ENCODE assay signal across 1 cellular context in genomic region chr6:143515766-143516355, GRCh38.
TF ChIP-seq lines count a peak whose summit lies in the region.

No MANE protein-coding gene starts in this region.

TF ChIP-seq in K562, 482 proteins besides CTCF, POLR2A, EP300 and RAD21 (continued from another document):
- TF ChIP-seq UBTF (IDR thresholded peaks at IDR 0.05; ENCODE audit: borderline replicate concordance in 1 of 2, low read depth in 2 of 2, low read length in 2 of 2) (no peak), NFATC3 (IDR thresholded peaks at IDR 0.05) (no peak), TEAD1 (CRISPR knock-in tag; IDR thresholded peaks at IDR 0.05) (no peak), NBN (IDR thresholded peaks at IDR 0.05; ENCODE audit: low read depth) (no peak), NFIX (CRISPR knock-in tag; IDR thresholded peaks at IDR 0.05; ENCODE audit: low read depth) (no peak), TAL1 (IDR thresholded peaks at IDR 0.05) (no peak), DNMT1 (IDR thresholded peaks at IDR 0.05) (no peak)
- TF ChIP-seq, protein P1, sequence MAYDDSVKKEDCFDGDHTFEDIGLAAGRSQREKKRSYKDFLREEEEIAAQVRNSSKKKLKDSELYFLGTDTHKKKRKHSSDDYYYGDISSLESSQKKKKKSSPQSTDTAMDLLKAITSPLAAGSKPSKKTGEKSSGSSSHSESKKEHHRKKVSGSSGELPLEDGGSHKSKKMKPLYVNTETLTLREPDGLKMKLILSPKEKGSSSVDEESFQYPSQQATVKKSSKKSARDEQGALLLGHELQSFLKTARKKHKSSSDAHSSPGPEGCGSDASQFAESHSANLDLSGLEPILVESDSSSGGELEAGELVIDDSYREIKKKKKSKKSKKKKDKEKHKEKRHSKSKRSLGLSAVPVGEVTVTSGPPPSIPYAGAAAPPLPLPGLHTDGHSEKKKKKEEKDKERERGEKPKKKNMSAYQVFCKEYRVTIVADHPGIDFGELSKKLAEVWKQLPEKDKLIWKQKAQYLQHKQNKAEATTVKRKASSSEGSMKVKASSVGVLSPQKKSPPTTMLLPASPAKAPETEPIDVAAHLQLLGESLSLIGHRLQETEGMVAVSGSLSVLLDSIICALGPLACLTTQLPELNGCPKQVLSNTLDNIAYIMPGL (CRISPR knock-in tag; IDR thresholded peaks at IDR 0.05), result no peak
TF ChIP-seq in K562: peak in this region for 0.
